In the genomic region with DNA sequence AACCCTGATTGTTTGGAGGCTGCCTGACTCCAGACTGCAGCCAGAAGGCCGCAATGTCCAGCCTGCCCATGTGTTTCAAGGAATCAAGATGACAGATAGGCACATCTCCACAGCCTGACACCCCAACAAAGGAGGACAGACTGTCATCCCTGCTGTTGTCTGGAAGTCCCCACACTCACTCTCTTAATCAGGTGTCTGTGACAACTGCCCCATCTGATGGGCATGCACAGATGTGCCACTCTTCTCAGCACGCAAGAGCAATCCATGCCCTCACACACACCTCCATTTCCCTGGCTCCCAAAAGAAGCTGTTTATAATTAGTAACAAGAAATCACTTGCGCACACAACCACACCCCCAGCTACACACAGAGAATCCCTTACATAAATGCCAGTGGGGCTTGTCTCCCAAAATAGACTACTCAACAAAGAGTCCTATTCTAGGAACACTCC, we compare ENCODE assay signal across 22 cellular contexts.
A peak's percentile ranks its signal among the peaks of the same experiment; 100 is the strongest.
DNase-seq lines count a peak whose midpoint lies in the region; ATAC-seq and TF ChIP-seq lines count a peak whose summit lies in the region.
"Had no signal": no experiment of that assay in that cellular context is flagged by ENCODE, and none has a peak within 500 bp of the region (broad histone marks: within the 10 kb centered on the region; RNA-seq: fewer than 3 reads in every experiment).

No MANE protein-coding gene starts in this region.

- no peak overlapping the region for H2BK15ac ChIP-seq in mesendoderm (replicated peaks; ENCODE audit: low read depth)

- TF ChIP-seq POLR2A in heart left ventricle (IDR thresholded peaks at IDR 0.05): no peak
- TF ChIP-seq POLR2A in gastrocnemius medialis (IDR thresholded peaks at IDR 0.05): no peak

- no peak overlapping the region for H3K23ac ChIP-seq in mesendoderm (ENCODE audit: low read length)

- H3K4me1 ChIP-seq in heart left ventricle: peaks cover 0 to 62% (median 31%) of the 10 kb centered on the region in 12 donors
- peaks cover 15% of the 10 kb centered on the region for H3K4me1 ChIP-seq in mesendoderm (ENCODE audit: control insufficient read depth, low read depth, low read length)
- peaks cover 19 to 39% of the 10 kb centered on the region in 2 donors for H3K4me1 ChIP-seq in gastrocnemius medialis
- no peaks in the 10 kb centered on the region for H3K4me1 ChIP-seq in BE2C
- no peaks in the 10 kb centered on the region for H3K4me1 ChIP-seq in tibial artery
- H3K4me1 ChIP-seq: HAP-1, SJSA1 had no signal

- H2BK120ac ChIP-seq in mesendoderm (ENCODE audit: low read depth, low read length): no peak overlapping the region

- peak overlapping the region in 3 of 5 experiments; percentile 15 to 42 (median 41) for H3K27ac Mint-ChIP-seq in brain
- H3K27ac Mint-ChIP-seq: CD4-positive, alpha-beta memory T cell; GM23338 had no signal

- H3K36me3 ChIP-seq in heart left ventricle (peaks cover 0 to 14% (median 2%) of the 10 kb centered on the region in 9 donors), mesendoderm (ENCODE audit: control insufficient read depth, insufficient read depth, low read length) (no peaks in the 10 kb centered on the region), gastrocnemius medialis (no peaks in the 10 kb centered on the region), BE2C (no peaks in the 10 kb centered on the region), tibial artery (peaks cover 0 to 32% (median 0%) of the 10 kb centered on the region in 3 donors)
- H3K36me3 ChIP-seq: BLaER1, SJSA1 had no signal

- no peaks in the 10 kb centered on the region for H3K79me2 ChIP-seq in mesendoderm (ENCODE audit: control insufficient read depth, insufficient read depth, low read length)

- intact Hi-C loops in heart left ventricle (cut with DNase I): loop anchor here in 2 of 10 donors (1.0 to 2.0 kb wide), 2 partner anchors 25 kb away; no protein-coding TSS in a partner anchor
- intact Hi-C loops in gastrocnemius medialis (cut with DNase I; ENCODE audit: low total_unique reads): no loop called here
- intact Hi-C loops in tibial artery (cut with DNase I; ENCODE audit: low total_unique reads): no loop called here

- H3K27me3 ChIP-seq in heart left ventricle (no peaks in the 10 kb centered on the region), mesendoderm (ENCODE audit: insufficient read depth, low read length, poor library complexity) (no peaks in the 10 kb centered on the region), gastrocnemius medialis (no peaks in the 10 kb centered on the region), BE2C (no peaks in the 10 kb centered on the region), tibial artery (no peaks in the 10 kb centered on the region)
- H3K27me3 ChIP-seq: BLaER1 had no signal

- H3K27ac ChIP-seq in heart left ventricle (peak overlapping the region; percentile 16 to 93 (median 72)), mesendoderm (ENCODE audit: low read depth, low read length) (no peak overlapping the region), gastrocnemius medialis (peak overlapping the region in 2 of 4 donors; percentile 53 to 61), tibial artery (no peak overlapping the region)
- H3K27ac ChIP-seq: BLaER1, HL-60, SJSA1 had no signal

- peak overlapping the region; percentile 69 for H2BK5ac ChIP-seq in mesendoderm (ENCODE audit: low read length)

- no peaks in the 10 kb centered on the region for H3K9me3 ChIP-seq in heart left ventricle
- no peaks in the 10 kb centered on the region for H3K9me3 ChIP-seq in gastrocnemius medialis
- H3K9me3 ChIP-seq in BE2C: no peaks in the 10 kb centered on the region
- H3K9me3 ChIP-seq in tibial artery: no peaks in the 10 kb centered on the region
- H3K9me3 ChIP-seq: BLaER1, HAP-1, SJSA1 had no signal

- H3K9me3 Mint-ChIP-seq in brain: no peaks in the 10 kb centered on the region
- H3K9me3 Mint-ChIP-seq: CD4-positive, alpha-beta memory T cell; GM23338 had no signal

- H3K4ac ChIP-seq in mesendoderm (ENCODE audit: low read depth, low read length): no peak overlapping the region

- no peak overlapping the region for H3K4me3 Mint-ChIP-seq in brain
- H3K4me3 Mint-ChIP-seq: CD4-positive, alpha-beta memory T cell; GM23338 had no signal

- TF ChIP-seq CTCF in brain (conservative IDR thresholded peaks at IDR 0.05) (no peak), heart left ventricle (IDR thresholded peaks at IDR 0.05) (no peak), gastrocnemius medialis (IDR thresholded peaks at IDR 0.05 in 4 of 5, conservative IDR thresholded peaks at IDR 0.05 in 1 of 5) (no peak), BE2C (IDR thresholded peaks at IDR 0.05; ENCODE audit: low read depth, low read length) (no peak), tibial artery (IDR thresholded peaks at IDR 0.05) (no peak)

- H2AK5ac ChIP-seq in mesendoderm (ENCODE audit: low read length): peak overlapping the region; percentile 87

- peak in 4 of 5 donors; percentile 49 to 76 (median 52) for DNase-seq in heart left ventricle
- no peak for DNase-seq in mesendoderm
- peak; percentile 8 to 17 for DNase-seq in gastrocnemius medialis
- no peak for DNase-seq in DMS79 treated with DMSO at 0.1 percent for 48 hours (lab: John Stamatoyannopoulos, UW)
- DNase-seq in BE2C: no peak
- no peak for DNase-seq in tibial artery
- no peak for DNase-seq in NCI-H2227 treated with DMSO at 0.1 percent for 48 hours (lab: John Stamatoyannopoulos, UW)
- DNase-seq: CD4-positive, alpha-beta memory T cell; KG1; NCI-H1092 treated with DMSO at 0.1 percent for 48 hours; NCI-H1436 treated with DMSO at 0.1 percent for 48 hours; NCI-H2029; NCI-H345; NCI-H774; NK-92 treated with Interleukin-12 subunit alpha and Interleukin-12 subunit beta, amount 100 ng/mL, for 24 hours had no signal

- no peaks in the 10 kb centered on the region for H3K79me1 ChIP-seq in mesendoderm (ENCODE audit: low read length)

- H3K9ac ChIP-seq in mesendoderm (ENCODE audit: low read length): no peak overlapping the region
- H3K9ac ChIP-seq: BLaER1 had no signal

- WGBS in heart left ventricle, 4 donors: 55 to 74% (median 57%) methylated on average over 3 of the region's 3 CpGs
- whole genome bisulfite sequencing in mesendoderm (ENCODE audit: extremely low coverage, insufficient coverage, low lambda C conversion rate): no CpG with 5 or more reads among the region's 3 CpGs

- H3K18ac ChIP-seq in mesendoderm (ENCODE audit: low read length): no peak overlapping the region

- ATAC-seq in heart left ventricle: peak; percentile 87 to 91 (median 89)
- peak; percentile 69 to 79 for ATAC-seq in gastrocnemius medialis
- ATAC-seq: GM23338, HepG2 had no signal

- no peak overlapping the region for H3K4me2 ChIP-seq in mesendoderm (ENCODE audit: low read length)
- H3K4me2 ChIP-seq: BLaER1, GM23338 had no signal

- H4K5ac ChIP-seq in mesendoderm (ENCODE audit: low read length): no peak overlapping the region

- in situ Hi-C loops in gastrocnemius medialis (cut with MboI; ENCODE audit: low sequenced_read_pairs in 4 of 4): no loop called here

- peak overlapping the region in 3 of 12 donors; percentile 10 to 40 (median 13) for H3K4me3 ChIP-seq in heart left ventricle
- no peak overlapping the region for H3K4me3 ChIP-seq in mesendoderm (ENCODE audit: low read length)
- no peak overlapping the region for H3K4me3 ChIP-seq in gastrocnemius medialis
- H3K4me3 ChIP-seq in BE2C (ENCODE audit: low read depth, low read length): no peak overlapping the region
- no peak overlapping the region for H3K4me3 ChIP-seq in tibial artery
- H3K4me3 ChIP-seq: BLaER1, GM23338, HAP-1, SJSA1 had no signal

- H3K56ac ChIP-seq in mesendoderm (ENCODE audit: low read length): peak overlapping the region; percentile 19

- H4K8ac ChIP-seq in mesendoderm (ENCODE audit: low read depth, low read length): no peak overlapping the region

- no peaks in the 10 kb centered on the region for H3K27me3 Mint-ChIP-seq in brain

- H3K36me3 Mint-ChIP-seq in brain: peaks cover 12% of the 10 kb centered on the region

- H3K4me1 Mint-ChIP-seq in brain: peaks cover 6% of the 10 kb centered on the region
- H3K4me1 Mint-ChIP-seq: CD4-positive, alpha-beta memory T cell; GM23338 had no signal

Comparison
In these comparisons a context has a peak if more than half of its experiments do, and no peak if none do; other contexts are left out.
1. DNase-seq: peak in heart left ventricle (4 of 5) and gastrocnemius medialis (2 of 2); none in mesendoderm (single experiment), DMS79 treated with DMSO at 0.1 percent for 48 hours (single experiment), BE2C (single experiment), tibial artery (0 of 2) and NCI-H2227 treated with DMSO at 0.1 percent for 48 hours (single experiment).
2. H3K27ac ChIP-seq: peak in heart left ventricle (12 of 12); none in mesendoderm (single experiment) and tibial artery (0 of 2).